ENCODE assay signal across 23 cellular contexts in the genomic region with DNA sequence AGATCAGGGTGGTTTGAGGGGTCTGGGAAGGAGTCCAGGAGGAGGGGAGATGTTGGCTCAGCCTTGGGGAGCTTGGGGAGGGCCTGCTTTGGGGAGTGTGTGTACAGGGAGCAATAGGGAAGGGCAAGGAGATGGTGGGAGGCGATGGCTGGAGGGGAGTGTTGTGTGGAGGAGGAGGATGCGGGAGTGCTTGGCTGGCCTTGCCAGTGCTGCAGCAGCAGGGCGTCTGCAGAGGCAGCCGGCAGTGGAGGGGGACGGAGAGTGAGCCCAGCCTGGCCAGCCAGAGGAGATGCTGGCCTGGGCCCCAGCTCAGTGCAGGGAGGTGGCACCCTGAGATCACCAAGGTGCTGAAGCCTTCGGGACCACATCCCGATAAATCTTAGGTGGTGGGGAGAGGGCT. TPM values are rescaled to one million over a fixed set of nuclear protein-coding genes. Genes with fewer than 3 reads are reported as not detected.
DNase-seq lines count a peak whose midpoint lies in the region; ATAC-seq and TF ChIP-seq lines count a peak whose summit lies in the region.
"Had no signal": no experiment of that assay in that cellular context is flagged by ENCODE, and none has a peak within 500 bp of the region (broad histone marks: within the 10 kb centered on the region; RNA-seq: fewer than 3 reads in every experiment).

No MANE protein-coding gene starts in this region.

- WGBS in sigmoid colon, 2 donors = 81 to 91% methylated on average over 7 of the region's 7 CpGs

- no peak for TF ChIP-seq POLR2A in sigmoid colon (IDR thresholded peaks at IDR 0.05)

- intact Hi-C loops in sigmoid colon (cut with DNase I) = no loop called here

- H3K27me3 ChIP-seq in right atrium auricular region (no peaks in the 10 kb centered on the region), sigmoid colon (no peaks in the 10 kb centered on the region)

- peak overlapping the region; percentile 86 to 94 for H3K27ac ChIP-seq in right atrium auricular region
- peak overlapping the region in 3 of 4 donors; percentile 46 to 90 (median 90) for H3K27ac ChIP-seq in sigmoid colon
- H3K27ac ChIP-seq: C4-2B had no signal

- no peak overlapping the region for H3K4me3 ChIP-seq in right atrium auricular region
- H3K4me3 ChIP-seq in sigmoid colon = no peak overlapping the region
- H3K4me3 ChIP-seq: K562 had no signal

- no peak for ATAC-seq in GM21619 (IDR thresholded peaks at IDR 0.05; ENCODE audit: unreplicated experiment)
- ATAC-seq in HG03469 (IDR thresholded peaks at IDR 0.05; ENCODE audit: unreplicated experiment) = no peak
- ATAC-seq: Panc1 had no signal

- H3K36me3 ChIP-seq in right atrium auricular region (peaks cover 21% of the 10 kb centered on the region), sigmoid colon (peaks cover 0 to 8% (median 0%) of the 10 kb centered on the region in 4 donors)

- H3K9me3 ChIP-seq in right atrium auricular region (no peaks in the 10 kb centered on the region), sigmoid colon (no peaks in the 10 kb centered on the region)

- TF ChIP-seq EP300 in sigmoid colon (IDR thresholded peaks at IDR 0.05) = no peak

- peak; percentile 62 for DNase-seq in DMS79 (lab: John Stamatoyannopoulos, UW)
- peak; percentile 47 for DNase-seq in NCI-H69 (lab: John Stamatoyannopoulos, UW)
- DNase-seq in right atrium auricular region (ENCODE audit: low spot score) = no peak
- no peak for DNase-seq in sigmoid colon
- no peak for DNase-seq in globus pallidus (ENCODE audit: low spot score)
- no peak for DNase-seq in NOMO-1 treated with DMSO at 0.1 percent for 48 hours (lab: John Stamatoyannopoulos, UW; ENCODE audit: unreplicated experiment)
- DNase-seq: activated CD4-positive, alpha-beta T cell treated with anti-CD3 and anti-CD28 coated beads for 4 hours; activated T-cell treated with anti-CD3 and anti-CD28 coated beads, Interleukin-2, amount 50 U/mL, for 48 hours; aorta; hypothalamus; islet precursor cell; NCI-H1694 treated with DMSO at 0.1 percent for 48 hours; NCI-H345; NK-92 treated with Interleukin-12 subunit alpha and Interleukin-12 subunit beta, amount 100 ng/mL, for 24 hours; occipital lobe had no signal

- H3K4me1 ChIP-seq in right atrium auricular region (peaks cover 0 to 56% of the 10 kb centered on the region in 2 donors), sigmoid colon (peaks cover 0 to 60% (median 43%) of the 10 kb centered on the region in 4 donors)

- TF ChIP-seq CTCF in right atrium auricular region (IDR thresholded peaks at IDR 0.05) (no peak), sigmoid colon (IDR thresholded peaks at IDR 0.05) (no peak)

RNA-seq across cellular contexts. Expression of gene IP6K3, which starts 3.9 kb away (rescaled TPM):
- 10 to 100 TPM; 17.3 to 29.9 TPM for total RNA-seq in right atrium auricular region
- 10 to 100 TPM in 1 of 4 donors, 1 to 10 TPM in 3; 4.9 to 10.3 (median 6.4) TPM for total RNA-seq in sigmoid colon
- polyA plus RNA-seq in sigmoid colon = 1 to 10 TPM in 1 of 3 donors, under 1 TPM in 2; 0.46 to 1.1 (median 0.60) TPM
- total RNA-seq: K562; lung microvascular endothelial cell; occipital lobe; SK-MEL-5; T-helper 1 cell treated with Interleukin-12 subunit alpha and Interleukin-12 subunit beta and Interleukin-4 antibody, amounts not matched to agents 30 ng/mL and 1 ng/mL, for 36 hours had no signal
- polyA plus RNA-seq: K562 had no signal

RNA-seq across cellular contexts. Expression of gene UQCC2, which starts 31.3 kb away (rescaled TPM):
- total RNA-seq in right atrium auricular region = 100 to 1,000 TPM in 1 of 2 donors, 10 to 100 TPM in 1; 69.1 to 143 TPM
- 10 to 100 TPM in 3 of 4 donors, 1 to 10 TPM in 1; 9.5 to 34.9 (median 28.7) TPM for total RNA-seq in sigmoid colon
- polyA plus RNA-seq in sigmoid colon = 10 to 100 TPM; 52.3 to 90.9 (median 56.3) TPM

RNA-seq across cellular contexts. Expression of gene LEMD2, which starts 46.1 kb away (rescaled TPM):
- total RNA-seq in right atrium auricular region (10 to 100 TPM; 25.9 to 28.1 TPM), sigmoid colon (10 to 100 TPM; 31.8 to 42.7 (median 38.8) TPM)
- 10 to 100 TPM; 17.6 to 71.6 (median 18.0) TPM for polyA plus RNA-seq in sigmoid colon

Comparison
In these comparisons a context has a peak if more than half of its experiments do, and no peak if none do; other contexts are left out.
1. DNase-seq: peak in DMS79 (single experiment) and NCI-H69 (single experiment); none in right atrium auricular region (single experiment), sigmoid colon (single experiment), globus pallidus (single experiment) and NOMO-1 treated with DMSO at 0.1 percent for 48 hours (single experiment).